8 cellular contexts compared by ENCODE assay signal in genomic region chr2:239399404-239399999, GRCh38. TPM values are rescaled to one million over a fixed set of nuclear protein-coding genes. Genes with fewer than 3 reads are reported as not detected.
DNase-seq lines count a peak whose midpoint lies in the region; ATAC-seq, FAIRE-seq and TF ChIP-seq lines count a peak whose summit lies in the region.

No MANE protein-coding gene starts in this region.

- no peaks in the 10 kb centered on the region for H3K9me3 Mint-ChIP-seq in activated CD4-positive, alpha-beta T cell treated with anti-CD3 and anti-CD28 coated beads for 36 hours (ENCODE audit: low read depth)

- H3K27ac ChIP-seq in kidney (ENCODE audit: low read depth in 2 of 2, low read length in 2 of 2), result no peak overlapping the region

- H3K9me3 ChIP-seq in kidney (ENCODE audit: control insufficient read depth in 1 of 2, low read length in 2 of 2), result no peaks in the 10 kb centered on the region

- CTCF ChIA-PET in activated CD4-positive, alpha-beta T cell treated with anti-CD3 and anti-CD28 coated beads for 36 hours (lab: Charles Lee), result interaction anchor here (2.1 kb wide), 1 partner anchor 18 kb away, joined by 13 read pairs; no protein-coding TSS in a partner anchor

- TF ChIP-seq CTCF in astrocyte of the spinal cord (IDR thresholded peaks at IDR 0.05; ENCODE audit: low read depth, low read length), result no peak
- TF ChIP-seq CTCF in kidney (IDR thresholded peaks at IDR 0.05; ENCODE audit: borderline replicate concordance, extremely low read depth, insufficient read depth), result no peak

- peak overlapping the region; percentile 22 to 27 for H3K9ac ChIP-seq in kidney (ENCODE audit: low read length in 2 of 2)

- peak; percentile 55 for DNase-seq in activated CD4-positive, alpha-beta T cell treated with anti-CD3 and anti-CD28 coated beads for 36 hours
- DNase-seq in activated CD4-positive, alpha-beta T cell treated with anti-CD3 and anti-CD28 coated beads for 1 hour, result no peak
- DNase-seq in RPMI8226, result peak; percentile 77
- peak; percentile 30 for DNase-seq in astrocyte of the spinal cord (ENCODE audit: low read depth, low spot score)
- DNase-seq in kidney, result peak; percentile 81
- peak; percentile 47 for DNase-seq in stimulated activated CD4-positive, alpha-beta T cell treated with anti-CD3 and anti-CD28 coated beads, Interleukin-4, amount 100 ng/mL, for 1 hour

- H3K36me3 Mint-ChIP-seq in activated CD4-positive, alpha-beta T cell treated with anti-CD3 and anti-CD28 coated beads for 36 hours (ENCODE audit: low read depth), result peaks cover 7% of the 10 kb centered on the region

- peaks cover 2 to 7% of the 10 kb centered on the region in 2 donors for H3K4me1 ChIP-seq in kidney (ENCODE audit: control insufficient read depth in 1 of 2, insufficient read depth in 1 of 2, low read depth in 1 of 2, low read length in 2 of 2)

- peaks cover 2% of the 10 kb centered on the region for H3K27me3 Mint-ChIP-seq in activated CD4-positive, alpha-beta T cell treated with anti-CD3 and anti-CD28 coated beads for 36 hours

- H3K36me3 ChIP-seq in kidney (ENCODE audit: control insufficient read depth in 1 of 2, insufficient read depth in 2 of 2, low read length in 2 of 2), result no peaks in the 10 kb centered on the region

- H3K4me3 ChIP-seq in astrocyte of the spinal cord (ENCODE audit: low read depth, low read length) (peak overlapping the region; percentile 56), kidney (ENCODE audit: low read length in 2 of 2) (peak overlapping the region; percentile 65 to 69)

- H3K4me3 Mint-ChIP-seq in activated CD4-positive, alpha-beta T cell treated with anti-CD3 and anti-CD28 coated beads for 36 hours, result peak overlapping the region; percentile 85

- FAIRE-seq in kidney (lab: Jason Lieb, UNC), result no peak

- H3K27ac Mint-ChIP-seq in activated CD4-positive, alpha-beta T cell treated with anti-CD3 and anti-CD28 coated beads for 36 hours, result peak overlapping the region; percentile 86

- peaks cover 41% of the 10 kb centered on the region for H3K4me1 Mint-ChIP-seq in activated CD4-positive, alpha-beta T cell treated with anti-CD3 and anti-CD28 coated beads for 36 hours

- no peak for ATAC-seq in activated CD4-positive, alpha-beta T cell treated with anti-CD3 and anti-CD28 coated beads for 36 hours
- no peak for ATAC-seq in HG02970 (IDR thresholded peaks at IDR 0.05; ENCODE audit: low FRiP score, unreplicated experiment)
- ATAC-seq in GM19452 (IDR thresholded peaks at IDR 0.05; ENCODE audit: unreplicated experiment), result no peak

- POLR2A ChIA-PET in activated CD4-positive, alpha-beta T cell treated with anti-CD3 and anti-CD28 coated beads for 36 hours (lab: Charles Lee), result interaction anchor here (0.6 to 1.9 kb wide), 3 partner anchors 19 to 619 kb away, joined by 3 to 9 read pairs (median 4); no protein-coding TSS in a partner anchor

- intact Hi-C loops in activated CD4-positive, alpha-beta T cell treated with anti-CD3 and anti-CD28 coated beads for 36 hours (cut with DNase I, micrococcal nuclease), result loop anchor here (5.0 to 10.0 kb wide), 2 partner anchors 257 to 365 kb away; no protein-coding TSS in a partner anchor
- intact Hi-C loops in kidney (cut with DNase I), result no loop called here

- in situ Hi-C loops in astrocyte of the spinal cord (cut with HindIII; ENCODE audit: low sequenced_read_pairs), result no loop called here

RNA-seq across cellular contexts. Expression of gene HDAC4, which starts 1.3 kb away (rescaled TPM):
- 10 to 100 TPM; 25.4 to 30.4 TPM for total RNA-seq in activated CD4-positive, alpha-beta T cell treated with anti-CD3 and anti-CD28 coated beads for 36 hours
- 56.8 TPM for total RNA-seq in kidney
- 2.2 TPM for polyA plus RNA-seq in kidney (ENCODE audit: insufficient read depth, low read depth, low replicate concordance)
